In genomic region chr2:75647771-75648170, GRCh38 we compare ENCODE assay signal across 9 cellular contexts. TPM values are rescaled to one million over a fixed set of nuclear protein-coding genes. Genes with fewer than 3 reads are reported as not detected.
DNase-seq lines count a peak whose midpoint lies in the region; ATAC-seq, FAIRE-seq and TF ChIP-seq lines count a peak whose summit lies in the region.
"Had no signal": no experiment of that assay in that cellular context is flagged by ENCODE, and none has a peak within 500 bp of the region (broad histone marks: within the 10 kb centered on the region; RNA-seq: fewer than 3 reads in every experiment).

No MANE protein-coding gene starts in this region.

- ATAC-seq in GM21786 (IDR thresholded peaks at IDR 0.05; ENCODE audit: unreplicated experiment) = no peak

- peak overlapping the region; percentile 90 for H3K9ac ChIP-seq in NT2/D1 (ENCODE audit: insufficient read length, low read depth)

- no peaks in the 10 kb centered on the region for H3K9me3 Mint-ChIP-seq in osteocyte (ENCODE audit: unreplicated experiment)

- DNase-seq in NT2/D1 (ENCODE audit: low read depth, low spot score) = no peak
- DNase-seq in dorsolateral prefrontal cortex = no peak
- DNase-seq in osteocyte (ENCODE audit: extremely low spot score, unreplicated experiment) = no peak
- no peak for DNase-seq in COR-L47 (lab: John Stamatoyannopoulos, UW)
- DNase-seq in NCI-H1436 (lab: John Stamatoyannopoulos, UW) = no peak
- DNase-seq in NCI-H128 (lab: John Stamatoyannopoulos, UW; ENCODE audit: unreplicated experiment) = no peak

- TF ChIP-seq CTCF in dorsolateral prefrontal cortex (IDR thresholded peaks at IDR 0.05 in 54 of 56, conservative IDR thresholded peaks at IDR 0.05 in 2 of 56; ENCODE audit: low read depth in 1 of 56, partially characterized antibody in 56 of 56) = peak in 2 of 56 donors; percentile 6 to 8
- no peak for TF ChIP-seq CTCF in osteocyte (IDR thresholded peaks at IDR 0.05)

- H3K4me3 ChIP-seq in NT2/D1 (ENCODE audit: insufficient read length, low read depth) (peak overlapping the region; percentile 88), dorsolateral prefrontal cortex (peak overlapping the region in 56 of 59 donors; percentile 74 to 100 (median 94))

- peaks cover 38% of the 10 kb centered on the region for H3K36me3 ChIP-seq in NT2/D1 (ENCODE audit: insufficient read depth, insufficient read length, low read length)

- intact Hi-C loops in dorsolateral prefrontal cortex (cut with DNase I) = loop anchor here in 1 of 2 donors (5.0 kb wide), 1 partner anchor 65 kb away; the partner anchor contains the start of gene GCFC2

- peaks cover 34% of the 10 kb centered on the region for H3K36me3 Mint-ChIP-seq in osteocyte (ENCODE audit: unreplicated experiment)

- H3K27me3 Mint-ChIP-seq in osteocyte (ENCODE audit: unreplicated experiment) = no peaks in the 10 kb centered on the region

- H3K9me3 ChIP-seq in NT2/D1 (ENCODE audit: insufficient read depth, low read length) = no peaks in the 10 kb centered on the region

- H3K27ac Mint-ChIP-seq in osteocyte (ENCODE audit: unreplicated experiment) = peak overlapping the region; percentile 95

- peak overlapping the region in 2 of 59 donors; percentile 83 to 92 for H3K27ac ChIP-seq in dorsolateral prefrontal cortex

- peak; percentile 34 for FAIRE-seq in G401.6 (lab: Jason Lieb, UNC)
- FAIRE-seq: H54 had no signal

- no peaks in the 10 kb centered on the region for H3K27me3 ChIP-seq in NT2/D1 (ENCODE audit: insufficient read depth, insufficient read length)
- H3K27me3 ChIP-seq in dorsolateral prefrontal cortex = no peaks in the 10 kb centered on the region

- no peaks in the 10 kb centered on the region for H3K4me1 ChIP-seq in NT2/D1 (ENCODE audit: insufficient read depth, insufficient read length)

- peak overlapping the region; percentile 92 for H3K4me3 Mint-ChIP-seq in osteocyte (ENCODE audit: unreplicated experiment)

- H3K4me1 Mint-ChIP-seq in osteocyte (ENCODE audit: unreplicated experiment) = peaks cover 25% of the 10 kb centered on the region

RNA-seq across cellular contexts. Expression of gene MRPL19, which starts 1.2 kb away (rescaled TPM):
- 10 to 100 TPM; 42.5 to 80.6 (median 59.1) TPM for total RNA-seq in dorsolateral prefrontal cortex
- total RNA-seq in osteocyte = 44.8 and 46.6 TPM in 2 replicates
